1 cellular context compared by ENCODE assay signal in the genomic region with DNA sequence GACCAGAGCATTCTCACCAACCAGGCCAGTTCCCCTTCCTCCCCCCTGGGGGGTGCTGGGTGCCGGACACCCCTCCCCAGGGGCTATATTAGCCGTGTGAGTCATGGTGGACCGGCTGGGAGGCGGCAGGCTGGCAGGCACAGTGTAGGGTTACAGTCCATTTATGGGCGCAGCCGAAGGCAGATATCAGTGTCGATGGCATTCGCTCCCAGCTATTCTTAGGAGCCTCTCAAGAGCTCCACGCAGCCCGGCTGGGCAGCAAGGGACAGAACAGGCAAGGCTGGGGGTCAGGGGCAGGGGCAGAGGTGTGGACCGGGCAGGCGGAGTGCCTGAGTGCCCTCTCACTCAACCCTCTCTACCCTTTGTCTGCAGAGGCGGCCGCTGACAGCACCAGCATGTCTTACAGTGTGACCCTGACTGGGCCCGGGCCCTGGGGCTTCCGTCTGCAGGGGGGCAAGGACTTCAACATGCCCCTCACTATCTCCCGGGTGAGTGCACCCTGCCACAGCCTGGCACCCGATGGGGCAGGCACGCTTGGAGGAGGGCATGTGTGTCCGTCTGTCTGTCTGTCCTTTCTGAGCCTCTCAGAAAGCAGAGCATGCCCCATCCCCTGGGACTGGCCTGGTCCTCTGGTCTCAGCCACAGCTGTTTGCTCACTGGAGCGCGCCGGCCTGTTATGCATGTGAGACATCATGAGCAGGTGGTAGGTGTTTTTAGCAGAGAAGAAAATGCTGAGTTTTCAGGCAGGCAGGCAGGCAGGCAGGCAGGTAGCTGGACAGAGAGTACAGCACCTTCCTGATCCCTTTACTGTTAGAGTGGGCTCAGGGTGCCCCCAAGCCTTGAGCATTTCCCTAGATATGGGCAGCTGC.
TF ChIP-seq lines count a peak whose summit lies in the region.

LDB3 (plus strand) TSS at position 215 of the 869 bp plus-strand sequence; CDS start at position 396, 181 bp downstream.

TF ChIP-seq in H1, 55 proteins besides CTCF, POLR2A, EP300 and RAD21:
- TF ChIP-seq SRF (IDR thresholded peaks at IDR 0.05; ENCODE audit: low read depth, low read length) (peak; percentile 75; the same call in 1 of the 2 replicates), HDAC2 (IDR thresholded peaks at IDR 0.05; ENCODE audit: borderline replicate concordance in 1 of 2, low read depth in 2 of 2, low read length in 2 of 2) (no peak)
